Comparison of ENCODE assay signal across 23 cellular contexts in genomic region chr4:15769202-15769601, GRCh38. TPM values are rescaled to one million over a fixed set of nuclear protein-coding genes. Genes with fewer than 3 reads are reported as not detected.
"Had no signal": no experiment of that assay in that cellular context is flagged by ENCODE, and none has a peak within 500 bp of the region (broad histone marks: within the 10 kb centered on the region; RNA-seq: fewer than 3 reads in every experiment).

No MANE protein-coding gene starts in this region.

- H3K27ac Mint-ChIP-seq: dendritic cell treated with granulocyte-macrophage colony-stimulating factor and Interleukin-4, amounts not matched to agents 40 ng/mL and 50 ng/mL, for 4 days; nephron; stimulated activated naive B cell treated with anti-CD40 and anti-IgM and Interleukin-4, amounts not matched to agents 10 μg/mL and 1 μg/mL and 100 μg/mL, for 72 hours had no signal

- H3K9me3 Mint-ChIP-seq: brain, nephron had no signal

- H3K36me3 Mint-ChIP-seq: brain; stimulated activated naive B cell treated with anti-CD40 and anti-IgM and Interleukin-4, amounts not matched to agents 10 μg/mL and 1 μg/mL and 100 μg/mL, for 72 hours had no signal

- H3K4me1 Mint-ChIP-seq: brain, nephron had no signal

- H3K9me3 ChIP-seq: neutrophil, ovary, prostate gland, transverse colon, uterus had no signal

- H3K36me3 ChIP-seq: ovary, prostate gland, transverse colon, uterus had no signal

- H3K27ac ChIP-seq: neutrophil, ovary, prostate gland, transverse colon, uterus, VCaP had no signal

- H3K27me3 Mint-ChIP-seq: stimulated activated naive B cell treated with anti-CD40 and anti-IgM and Interleukin-4, amounts not matched to agents 10 μg/mL and 1 μg/mL and 100 μg/mL, for 72 hours had no signal

- ATAC-seq: activated CD4-positive, CD25-positive, alpha-beta regulatory T cell treated with anti-CD3 and anti-CD28 coated beads, Interleukin-2, amount 50 U/mL, for 24 hours; left lobe of liver; stimulated activated naive B cell treated with anti-CD40 and anti-IgM and Interleukin-4, amounts not matched to agents 10 μg/mL and 1 μg/mL and 100 μg/mL, for 72 hours had no signal

- DNase-seq: activated CD4-positive, alpha-beta T cell treated with anti-CD3 and anti-CD28 coated beads, Interleukin-2, amount 50 U/mL, for 4 hours; activated naive CD4-positive, alpha-beta T cell treated with Interleukin-2 at 50 U/mL for 16 hours; activated T-cell treated with anti-CD3 and anti-CD28 coated beads, Interleukin-2, amount 50 U/mL, for 1 hour; aorta; effector CD8-positive, alpha-beta T cell; erythroblast; foreskin fibroblast; kidney; ovary; stimulated activated CD4-positive, alpha-beta T cell treated with anti-CD3 and anti-CD28 coated beads, Interleukin-2, amount 100 ng/mL, for 48 hours; stimulated activated CD8-positive, alpha-beta memory T cell treated with anti-CD3 and anti-CD28 coated beads, Interleukin-4, amount 100 ng/mL, for 48 hours; stimulated activated naive B cell treated with anti-CD40 and anti-IgM and Interleukin-4, amounts not matched to agents 10 μg/mL and 1 μg/mL and 100 μg/mL, for 72 hours; transverse colon; uterus had no signal

- H3K4me3 Mint-ChIP-seq: brain; dendritic cell treated with granulocyte-macrophage colony-stimulating factor and Interleukin-4, amounts not matched to agents 40 ng/mL and 50 ng/mL, for 4 days; nephron; stimulated activated naive B cell treated with anti-CD40 and anti-IgM and Interleukin-4, amounts not matched to agents 10 μg/mL and 1 μg/mL and 100 μg/mL, for 72 hours had no signal

RNA-seq across cellular contexts. Expression of gene CD38, which starts 8.9 kb away (rescaled TPM):
- total RNA-seq: fibroblast of lung had no signal
